8 cellular contexts compared by ENCODE assay signal in genomic region chr6:26204332-26205160, GRCh38.
A peak's percentile ranks its signal among the peaks of the same experiment; 100 is the strongest.
DNase-seq lines count a peak whose midpoint lies in the region; ATAC-seq and TF ChIP-seq lines count a peak whose summit lies in the region.

No MANE protein-coding gene starts in this region.

- peak; percentile 95 for DNase-seq in BE2C
- DNase-seq in NCI-H524 treated with DMSO at 0.1 percent for 48 hours (lab: John Stamatoyannopoulos, UW): peak; percentile 78
- DNase-seq in activated CD4-positive, alpha-beta T cell treated with anti-CD3 and anti-CD28 coated beads, Interleukin-2, amount 10 ng/mL, durations not matched to agents 7 days and 5 days: peak; percentile 95
- peak; percentile 90 to 99 (median 96) for DNase-seq in dorsolateral prefrontal cortex
- peak; percentile 89 for DNase-seq in stimulated activated CD4-positive, alpha-beta T cell treated with anti-CD3 and anti-CD28 coated beads, Interleukin-4, amount 100 ng/mL, for 24 hours

- peak; percentile 50 for ATAC-seq in HG03439 (IDR thresholded peaks at IDR 0.05; ENCODE audit: unreplicated experiment)

- peak in 1 of 2 donors; percentile 32 for TF ChIP-seq RAD21 in liver (IDR thresholded peaks at IDR 0.05)

- peaks cover 3% of the 10 kb centered on the region for H3K36me3 Mint-ChIP-seq in activated CD4-positive, alpha-beta T cell treated with anti-CD3 and anti-CD28 coated beads, Interleukin-2, amount 10 ng/mL, durations not matched to agents 7 days and 5 days (ENCODE audit: low read depth)

- TF ChIP-seq CTCF in BE2C (IDR thresholded peaks at IDR 0.05; ENCODE audit: low read depth, low read length) (peak; percentile 41), dorsolateral prefrontal cortex (IDR thresholded peaks at IDR 0.05 in 54 of 56, conservative IDR thresholded peaks at IDR 0.05 in 2 of 56; ENCODE audit: low read depth in 1 of 56, partially characterized antibody in 56 of 56) (peak in 51 of 56 donors; percentile 20 to 71 (median 51)), liver (IDR thresholded peaks at IDR 0.05; ENCODE audit: low read depth, low read length, missing input control) (peak; percentile 27)

- WGBS in liver: under 1% methylated on average over 53 of the region's 53 CpGs

- H3K36me3 ChIP-seq in BE2C (no peaks in the 10 kb centered on the region), liver (ENCODE audit: control insufficient read depth in 4 of 4, insufficient read depth in 3 of 4, low read depth in 1 of 4, low read length in 3 of 4) (no peaks in the 10 kb centered on the region)

- intact Hi-C loops in dorsolateral prefrontal cortex (cut with DNase I): loop anchor here (1.0 to 5.0 kb wide), 4 partner anchors 48 to 928 kb away; a partner anchor contains a TSS

- peaks cover 2% of the 10 kb centered on the region for H3K27me3 Mint-ChIP-seq in activated CD4-positive, alpha-beta T cell treated with anti-CD3 and anti-CD28 coated beads, Interleukin-2, amount 10 ng/mL, durations not matched to agents 7 days and 5 days

- no peak overlapping the region for H3K27ac Mint-ChIP-seq in activated CD4-positive, alpha-beta T cell treated with anti-CD3 and anti-CD28 coated beads, Interleukin-2, amount 10 ng/mL, durations not matched to agents 7 days and 5 days

- peak overlapping the region; percentile 73 to 99 (median 94) for H3K27ac ChIP-seq in dorsolateral prefrontal cortex
- H3K27ac ChIP-seq in liver (ENCODE audit: low read depth in 1 of 2, low read length in 2 of 2): peak overlapping the region; percentile 90

- H3K9me3 ChIP-seq in BE2C (no peaks in the 10 kb centered on the region), liver (ENCODE audit: control insufficient read depth in 4 of 4, low read length in 3 of 4) (no peaks in the 10 kb centered on the region)

- no peaks in the 10 kb centered on the region for H3K9me3 Mint-ChIP-seq in activated CD4-positive, alpha-beta T cell treated with anti-CD3 and anti-CD28 coated beads, Interleukin-2, amount 10 ng/mL, durations not matched to agents 7 days and 5 days

- H3K4me1 ChIP-seq in BE2C: no peaks in the 10 kb centered on the region
- H3K4me1 ChIP-seq in liver (ENCODE audit: control insufficient read depth in 4 of 4, insufficient read depth in 4 of 4, low read length in 3 of 4): peaks cover 2 to 23% (median 6%) of the 10 kb centered on the region in 4 donors

- no peak overlapping the region for H3K4me3 Mint-ChIP-seq in activated CD4-positive, alpha-beta T cell treated with anti-CD3 and anti-CD28 coated beads, Interleukin-2, amount 10 ng/mL, durations not matched to agents 7 days and 5 days

- peaks cover 38% of the 10 kb centered on the region for H3K4me1 Mint-ChIP-seq in activated CD4-positive, alpha-beta T cell treated with anti-CD3 and anti-CD28 coated beads, Interleukin-2, amount 10 ng/mL, durations not matched to agents 7 days and 5 days

- POLR2A ChIA-PET in activated CD4-positive, alpha-beta T cell treated with anti-CD3 and anti-CD28 coated beads, Interleukin-2, amount 10 ng/mL, durations not matched to agents 7 days and 5 days (lab: Charles Lee): interaction anchor here (0.9 to 5.4 kb wide), 15 partner anchors 10 to 935 kb away, joined by 3 to 105 read pairs (median 4); a partner anchor contains a TSS

- H3K4me3 ChIP-seq in BE2C (ENCODE audit: low read depth, low read length) (peak overlapping the region; percentile 82), dorsolateral prefrontal cortex (peak overlapping the region; percentile 57 to 100 (median 82)), liver (ENCODE audit: low read depth in 1 of 3, low read length in 3 of 3) (peak overlapping the region; percentile 45 to 88 (median 85))

- H3K9ac ChIP-seq in liver (ENCODE audit: low read depth in 1 of 2, low read length in 2 of 2): peak overlapping the region; percentile 38 to 92

- TF ChIP-seq POLR2A in GM19193 (IDR thresholded peaks at IDR 0.05; ENCODE audit: extremely low read depth, insufficient read depth, insufficient read length): peak; percentile 99

- CTCF ChIA-PET in activated CD4-positive, alpha-beta T cell treated with anti-CD3 and anti-CD28 coated beads, Interleukin-2, amount 10 ng/mL, durations not matched to agents 7 days and 5 days (lab: Charles Lee): interaction anchor here (0.5 to 4.5 kb wide), 3 partner anchors 11 to 49 kb away, joined by 3 to 35 read pairs (median 6); a partner anchor contains a TSS

- no peaks in the 10 kb centered on the region for H3K27me3 ChIP-seq in BE2C
- peaks cover 0 to 18% (median 0%) of the 10 kb centered on the region in 45 donors for H3K27me3 ChIP-seq in dorsolateral prefrontal cortex
- no peaks in the 10 kb centered on the region for H3K27me3 ChIP-seq in liver (ENCODE audit: control insufficient read depth in 4 of 4, insufficient read depth in 4 of 4, low read length in 3 of 4)

TF ChIP-seq in liver, 16 proteins besides CTCF, POLR2A, EP300 and RAD21:
- TF ChIP-seq SP1 (IDR thresholded peaks at IDR 0.05) (peak; percentile 93), FOXA1 (IDR thresholded peaks at IDR 0.05) (peak; percentile 79), ATF3 (IDR thresholded peaks at IDR 0.05) (peak; percentile 91), FOXA2 (IDR thresholded peaks at IDR 0.05) (no peak), GABPA (IDR thresholded peaks at IDR 0.05 in 1 of 2, conservative IDR thresholded peaks at IDR 0.05 in 1 of 2) (no peak), TAF1 (conservative IDR thresholded peaks at IDR 0.05) (peak; percentile 99), NR2F2 (IDR thresholded peaks at IDR 0.05) (no peak), HNF4A (conservative IDR thresholded peaks at IDR 0.05) (no peak), JUND (IDR thresholded peaks at IDR 0.05) (peak; percentile 96 to 97), HNF4G (IDR thresholded peaks at IDR 0.05) (no peak), YY1 (IDR thresholded peaks at IDR 0.05) (peak; percentile 86), RXRA (IDR thresholded peaks at IDR 0.05) (peak in 1 of 2 donors; percentile 85), EGR1 (IDR thresholded peaks at IDR 0.05; ENCODE audit: low read depth in 2 of 2) (no peak), REST (IDR thresholded peaks at IDR 0.05) (peak; percentile 94)
- TF ChIP-seq, protein P1, sequence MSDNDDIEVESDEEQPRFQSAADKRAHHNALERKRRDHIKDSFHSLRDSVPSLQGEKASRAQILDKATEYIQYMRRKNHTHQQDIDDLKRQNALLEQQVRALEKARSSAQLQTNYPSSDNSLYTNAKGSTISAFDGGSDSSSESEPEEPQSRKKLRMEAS (IDR thresholded peaks at IDR 0.05): peak; percentile 48
- TF ChIP-seq, protein P2, sequence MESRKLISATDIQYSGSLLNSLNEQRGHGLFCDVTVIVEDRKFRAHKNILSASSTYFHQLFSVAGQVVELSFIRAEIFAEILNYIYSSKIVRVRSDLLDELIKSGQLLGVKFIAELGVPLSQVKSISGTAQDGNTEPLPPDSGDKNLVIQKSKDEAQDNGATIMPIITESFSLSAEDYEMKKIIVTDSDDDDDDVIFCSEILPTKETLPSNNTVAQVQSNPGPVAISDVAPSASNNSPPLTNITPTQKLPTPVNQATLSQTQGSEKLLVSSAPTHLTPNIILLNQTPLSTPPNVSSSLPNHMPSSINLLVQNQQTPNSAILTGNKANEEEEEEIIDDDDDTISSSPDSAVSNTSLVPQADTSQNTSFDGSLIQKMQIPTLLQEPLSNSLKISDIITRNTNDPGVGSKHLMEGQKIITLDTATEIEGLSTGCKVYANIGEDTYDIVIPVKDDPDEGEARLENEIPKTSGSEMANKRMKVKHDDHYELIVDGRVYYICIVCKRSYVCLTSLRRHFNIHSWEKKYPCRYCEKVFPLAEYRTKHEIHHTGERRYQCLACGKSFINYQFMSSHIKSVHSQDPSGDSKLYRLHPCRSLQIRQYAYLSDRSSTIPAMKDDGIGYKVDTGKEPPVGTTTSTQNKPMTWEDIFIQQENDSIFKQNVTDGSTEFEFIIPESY (IDR thresholded peaks at IDR 0.05): peak; percentile 97

Comparison
In these comparisons a context has a peak if more than half of its experiments do, and no peak if none do; other contexts are left out.
1. Peak in every context shown above with its lines: DNase-seq, ATAC-seq, H3K4me3 ChIP-seq and H3K27ac ChIP-seq.